Comparison of ENCODE assay signal across 17 cellular contexts in the genomic region with DNA sequence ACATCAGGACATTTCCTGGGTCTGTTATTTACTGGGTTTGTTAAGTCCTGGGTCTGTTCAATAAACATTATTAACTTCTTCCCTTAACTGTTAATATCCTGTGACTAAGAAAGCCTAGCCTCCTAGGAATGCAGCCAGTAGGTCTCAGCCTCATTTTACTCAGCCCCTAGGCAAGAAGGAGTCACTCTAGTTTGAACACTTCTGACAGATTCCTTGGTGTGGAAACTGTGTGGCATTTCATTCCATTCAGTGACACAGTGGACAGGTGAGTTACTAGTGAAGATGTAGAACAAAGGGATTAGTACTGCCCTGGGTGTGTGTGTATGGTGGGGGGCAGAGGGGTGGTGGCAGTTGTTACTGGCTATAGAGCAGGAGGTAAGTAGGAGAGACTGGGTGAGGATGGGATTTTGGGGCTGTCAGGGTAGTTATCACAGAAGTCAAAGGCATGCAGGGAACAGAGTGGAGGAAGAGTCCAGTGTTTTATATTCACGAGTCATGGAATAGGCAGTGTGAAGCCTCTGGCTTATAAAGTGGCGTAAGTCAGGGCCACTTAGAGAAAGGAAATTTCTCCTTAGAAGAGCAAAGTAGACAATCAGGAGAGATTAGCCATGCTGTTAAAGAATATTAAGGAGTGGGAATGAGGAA. TPM values are rescaled to one million over a fixed set of nuclear protein-coding genes. Genes with fewer than 3 reads are reported as not detected.
A peak's percentile ranks its signal among the peaks of the same experiment; 100 is the strongest.
DNase-seq lines count a peak whose midpoint lies in the region; TF ChIP-seq lines count a peak whose summit lies in the region.
"Had no signal": no experiment of that assay in that cellular context is flagged by ENCODE, and none has a peak within 500 bp of the region (broad histone marks: within the 10 kb centered on the region; RNA-seq: fewer than 3 reads in every experiment).

No MANE protein-coding gene starts in this region.

- H3K36me3 ChIP-seq in brain microvascular endothelial cell (replicated peaks) = no peaks in the 10 kb centered on the region

- no peaks in the 10 kb centered on the region for H3K9me3 ChIP-seq in AG04450 (ENCODE audit: control insufficient read depth, insufficient read depth, low read length)

- H3K27ac ChIP-seq in AG04450 (ENCODE audit: low read depth, low read length) (no peak overlapping the region), brain microvascular endothelial cell (no peak overlapping the region)
- H3K27ac ChIP-seq: dorsolateral prefrontal cortex had no signal

- CTCF ChIA-PET in AG04450 (lab: Charles Lee) = no interaction called here

- no peak overlapping the region for H3K4me3 ChIP-seq in AG04450 (ENCODE audit: low read depth, low read length)
- H3K4me3 ChIP-seq in brain microvascular endothelial cell (ENCODE audit: low read depth, low read length) = no peak overlapping the region
- H3K4me3 ChIP-seq: dorsolateral prefrontal cortex had no signal

- H3K27me3 ChIP-seq in AG04450 (ENCODE audit: control insufficient read depth, insufficient read depth, low read length) (no peaks in the 10 kb centered on the region), brain microvascular endothelial cell (replicated peaks) (no peaks in the 10 kb centered on the region)

- DNase-seq in AG04450 (ENCODE audit: low read depth, low spot score) (peak; percentile 1), HT1080 (ENCODE audit: low read depth) (peak; percentile 27), brain microvascular endothelial cell (peak; percentile 8), kidney tubule cell (ENCODE audit: low spot score) (peak; percentile 97), NCI-H1417 (lab: John Stamatoyannopoulos, UW) (no peak), GF-D8 (lab: John Stamatoyannopoulos, UW) (no peak), NCI-H2171 treated with DMSO at 0.1 percent for 48 hours (lab: John Stamatoyannopoulos, UW) (no peak), C1 segment of cervical spinal cord (lab: John Stamatoyannopoulos, UW) (no peak)
- DNase-seq: activated CD4-positive, alpha-beta T cell treated with anti-CD3 and anti-CD28 coated beads, Interleukin-2, amount 50 U/mL, for 4 hours; activated T-cell treated with anti-CD3 and anti-CD28 coated beads, Interleukin-2, amount 50 U/mL, for 72 hours; dorsolateral prefrontal cortex; KBM-7; midbrain; NCI-H1694; NCI-H526; substantia nigra; T-helper 9 cell had no signal

- in situ Hi-C loops in brain microvascular endothelial cell (cut with HindIII; ENCODE audit: low pct_ligation_motif_present, low sequenced_read_pairs) = no loop called here

- POLR2A ChIA-PET in AG04450 (lab: Yijun Ruan, JAX) = no interaction called here

- TF ChIP-seq CTCF in AG04450 (IDR thresholded peaks at IDR 0.05; ENCODE audit: low read depth, low read length) (no peak), brain microvascular endothelial cell (IDR thresholded peaks at IDR 0.05; ENCODE audit: low read depth, low read length, missing control alignments) (no peak)

RNA-seq across cellular contexts. Expression of gene RNF182, which starts 28.4 kb away (rescaled TPM):
- polyA plus RNA-seq in AG04450 (2011; rRNA removed) = 11.9 and 12.4 TPM in 2 replicates
- polyA minus RNA-seq in AG04450 (2011; rRNA and poly(A)+ RNA removed) = 11.5 and 17.0 TPM in 2 replicates
- 6.3 and 8.2 TPM in 2 replicates for total RNA-seq in HT1080 (2014; rRNA removed; shearing (Covaris generic))
- polyA plus RNA-seq in HT1080 (2015; cell fraction: cytosol; rRNA removed) = 10.1 and 15.4 TPM in 2 replicates
- 5.3 and 5.8 TPM in 2 replicates for polyA plus RNA-seq in HT1080 (2015; cell fraction: nucleus; rRNA removed)
- total RNA-seq: activated T-cell treated with anti-CD3 and anti-CD28 coated beads, Interleukin-2, amount 50 U/mL, for 72 hours had no signal

Comparison
In these comparisons a context has a peak if more than half of its experiments do, and no peak if none do; other contexts are left out.
1. DNase-seq: peak in AG04450 (single experiment), HT1080 (single experiment), brain microvascular endothelial cell (single experiment) and kidney tubule cell (single experiment); none in NCI-H1417 (0 of 3), GF-D8 (single experiment), NCI-H2171 treated with DMSO at 0.1 percent for 48 hours (single experiment) and C1 segment of cervical spinal cord (0 of 14).